8 cellular contexts compared by ENCODE assay signal in the genomic region with DNA sequence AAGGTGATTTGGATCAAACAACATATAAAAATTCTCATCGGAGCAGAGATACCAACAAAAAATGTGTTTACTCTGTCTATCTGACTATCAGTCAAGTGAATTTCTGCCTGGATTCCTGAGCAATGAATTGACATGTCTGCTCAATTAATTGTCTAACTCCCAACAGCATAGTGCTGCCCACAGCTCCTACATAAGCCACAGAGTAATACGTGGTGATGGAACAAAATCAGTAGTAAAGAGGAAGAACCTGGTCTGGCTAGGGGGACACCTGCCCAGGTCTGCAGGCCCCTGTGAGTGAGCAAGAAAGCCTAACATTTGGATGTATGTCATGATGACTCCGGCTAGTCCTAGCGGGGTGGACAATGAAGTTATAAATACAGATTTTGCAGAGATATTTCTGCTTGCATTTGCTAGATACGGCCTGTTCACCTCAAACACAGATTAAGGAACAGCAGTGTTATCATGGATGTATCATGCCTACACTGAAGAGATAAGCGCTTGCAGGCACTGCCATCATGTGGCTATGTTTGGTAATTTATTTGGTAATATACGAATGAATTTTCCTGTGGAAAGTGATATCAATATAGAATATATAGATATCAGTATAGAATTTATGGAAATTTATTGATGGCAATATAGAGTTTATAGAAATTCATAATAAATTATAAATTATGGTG.
DNase-seq lines count a peak whose midpoint lies in the region; ATAC-seq and TF ChIP-seq lines count a peak whose summit lies in the region.

No MANE protein-coding gene starts in this region.

- 34% methylated on average over 7 of the region's 7 CpGs for WGBS in hepatocyte (ENCODE audit: low lambda C conversion rate, missing lambda C conversion rate)

- peak; percentile 83 for TF ChIP-seq CTCF in hepatocyte (IDR thresholded peaks at IDR 0.05; ENCODE audit: poor library complexity)

- H3K4me3 ChIP-seq in adipocyte (ENCODE audit: low read length) (no peak overlapping the region), hepatocyte (no peak overlapping the region)

- no peaks in the 10 kb centered on the region for H3K36me3 ChIP-seq in adipocyte (ENCODE audit: control insufficient read depth, insufficient read depth, low read length, severe bottlenecking)
- H3K36me3 ChIP-seq in hepatocyte (replicated peaks; ENCODE audit: insufficient read depth, low read depth) = no peaks in the 10 kb centered on the region

- H4K20me1 ChIP-seq in hepatocyte (ENCODE audit: insufficient read depth, poor library complexity, severe bottlenecking) = no peaks in the 10 kb centered on the region

- no peaks in the 10 kb centered on the region for H3K79me2 ChIP-seq in hepatocyte

- no peak overlapping the region for H2AFZ ChIP-seq in hepatocyte

- peak; percentile 8 to 43 (median 14) for DNase-seq in activated CD4-positive, CD25-positive, alpha-beta regulatory T cell (lab: John Stamatoyannopoulos, UW)
- no peak for DNase-seq in activated CD4-positive, CD25-positive, alpha-beta regulatory T cell treated with anti-CD3 and anti-CD28 coated beads, Interleukin-2, amount 50 U/mL, for 72 hours
- DNase-seq in NCI-H1092 (lab: John Stamatoyannopoulos, UW) (peak; percentile 43), adipocyte (ENCODE audit: low read depth) (peak; percentile 79), hepatocyte (ENCODE audit: low spot score) (peak; percentile 56), ecto neural progenitor cell (ENCODE audit: low spot score) (no peak)
- peak; percentile 38 to 61 (median 39) for DNase-seq in stimulated activated CD4-positive, alpha-beta T cell treated with anti-CD3 and anti-CD28 coated beads, Interleukin-12 subunit alpha, Interleukin-12 subunit beta, amount 100 ng/mL, for 48 hours (ENCODE audit: low read depth in 2 of 3, low spot score in 1 of 3)

- no peaks in the 10 kb centered on the region for H3K9me2 ChIP-seq in hepatocyte (replicated peaks; ENCODE audit: insufficient read depth)

- H3K4me1 ChIP-seq in adipocyte (ENCODE audit: control insufficient read depth, insufficient read depth, low read length) (no peaks in the 10 kb centered on the region), hepatocyte (ENCODE audit: insufficient read depth) (no peaks in the 10 kb centered on the region)

- ATAC-seq in SK-N-SH treated with all-trans-retinoic acid at 6 μM for 48 hours = peak; percentile 92

- H3K9ac ChIP-seq in adipocyte (ENCODE audit: low read length) = no peak overlapping the region

- no peak overlapping the region for H3K4me2 ChIP-seq in hepatocyte

- no peaks in the 10 kb centered on the region for H3K9me3 ChIP-seq in adipocyte (ENCODE audit: control insufficient read depth, low read length)
- H3K9me3 ChIP-seq in hepatocyte (ENCODE audit: low read depth) = no peaks in the 10 kb centered on the region

- H3K27me3 ChIP-seq in adipocyte (replicated peaks; ENCODE audit: control insufficient read depth, insufficient read depth, low read length) (no peaks in the 10 kb centered on the region), hepatocyte (no peaks in the 10 kb centered on the region)

- no peak overlapping the region for H3K27ac ChIP-seq in hepatocyte

TF ChIP-seq in SK-N-SH treated with all-trans-retinoic acid at 6 μM for 48 hours, 23 proteins besides CTCF, POLR2A, EP300 and RAD21:
- TF ChIP-seq ZNF8 (CRISPR knock-in tag; IDR thresholded peaks at IDR 0.05) (no peak), CSDC2 (CRISPR knock-in tag; IDR thresholded peaks at IDR 0.05) (no peak), ZFP30 (CRISPR knock-in tag; IDR thresholded peaks at IDR 0.05) (no peak), GLIS3 (CRISPR knock-in tag; IDR thresholded peaks at IDR 0.05) (no peak), OSR1 (CRISPR knock-in tag; IDR thresholded peaks at IDR 0.05) (no peak), ARNTL (CRISPR knock-in tag; IDR thresholded peaks at IDR 0.05; ENCODE audit: borderline replicate concordance, low read depth) (no peak)
- TF ChIP-seq, protein P1, sequence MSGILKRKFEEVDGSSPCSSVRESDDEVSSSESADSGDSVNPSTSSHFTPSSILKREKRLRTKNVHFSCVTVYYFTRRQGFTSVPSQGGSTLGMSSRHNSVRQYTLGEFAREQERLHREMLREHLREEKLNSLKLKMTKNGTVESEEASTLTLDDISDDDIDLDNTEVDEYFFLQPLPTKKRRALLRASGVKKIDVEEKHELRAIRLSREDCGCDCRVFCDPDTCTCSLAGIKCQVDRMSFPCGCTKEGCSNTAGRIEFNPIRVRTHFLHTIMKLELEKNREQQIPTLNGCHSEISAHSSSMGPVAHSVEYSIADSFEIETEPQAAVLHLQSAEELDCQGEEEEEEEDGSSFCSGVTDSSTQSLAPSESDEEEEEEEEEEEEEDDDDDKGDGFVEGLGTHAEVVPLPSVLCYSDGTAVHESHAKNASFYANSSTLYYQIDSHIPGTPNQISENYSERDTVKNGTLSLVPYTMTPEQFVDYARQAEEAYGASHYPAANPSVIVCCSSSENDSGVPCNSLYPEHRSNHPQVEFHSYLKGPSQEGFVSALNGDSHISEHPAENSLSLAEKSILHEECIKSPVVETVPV (CRISPR knock-in tag; IDR thresholded peaks at IDR 0.05) = no peak

Comparison
In these comparisons a context has a peak if more than half of its experiments do, and no peak if none do; other contexts are left out.
1. DNase-seq: peak in activated CD4-positive, CD25-positive, alpha-beta regulatory T cell (4 of 4), NCI-H1092 (single experiment), adipocyte (single experiment), hepatocyte (single experiment) and stimulated activated CD4-positive, alpha-beta T cell treated with anti-CD3 and anti-CD28 coated beads, Interleukin-12 subunit alpha, Interleukin-12 subunit beta, amount 100 ng/mL, for 48 hours (3 of 3); none in activated CD4-positive, CD25-positive, alpha-beta regulatory T cell treated with anti-CD3 and anti-CD28 coated beads, Interleukin-2, amount 50 U/mL, for 72 hours (single experiment) and ecto neural progenitor cell (single experiment).